In genomic region chr7:116963234-116963633, GRCh38 we compare ENCODE assay signal across 19 cellular contexts. TPM values are rescaled to one million over a fixed set of nuclear protein-coding genes. Genes with fewer than 3 reads are reported as not detected.
DNase-seq lines count a peak whose midpoint lies in the region; ATAC-seq and TF ChIP-seq lines count a peak whose summit lies in the region.
"Had no signal": no experiment of that assay in that cellular context is flagged by ENCODE, and none has a peak within 500 bp of the region (broad histone marks: within the 10 kb centered on the region; RNA-seq: fewer than 3 reads in every experiment).

No MANE protein-coding gene starts in this region.

- H3K4me3 ChIP-seq in left ventricle myocardium inferior (no peak overlapping the region), NB4 (ENCODE audit: low read depth, low read length) (no peak overlapping the region)
- H3K4me3 ChIP-seq: SJSA1 had no signal

- no peak for DNase-seq in left ventricle myocardium inferior
- DNase-seq in left cardiac atrium = no peak
- DNase-seq in NB4 (ENCODE audit: low read depth) = peak; percentile 28
- DNase-seq in activated naive CD4-positive, alpha-beta T cell treated with anti-CD3 and anti-CD28 coated beads for 36 hours = no peak
- DNase-seq: DMS 273 treated with DMSO at 0.1 percent for 48 hours, GDM1, GOT3, IMR-90, Kasumi-1, MM.1S, NCI-H146, NCI-H2081, NCI-H510A had no signal

- no peaks in the 10 kb centered on the region for H3K9me3 ChIP-seq in left ventricle myocardium inferior (replicated peaks)
- H3K9me3 ChIP-seq: SJSA1 had no signal

- TF ChIP-seq POLR2A in NB4 (IDR thresholded peaks at IDR 0.05; ENCODE audit: extremely low read depth, insufficient read length) = no peak

- CTCF ChIA-PET in activated naive CD4-positive, alpha-beta T cell treated with anti-CD3 and anti-CD28 coated beads for 36 hours (lab: Charles Lee) = no interaction called here

- no peak overlapping the region for H3K4me3 Mint-ChIP-seq in activated naive CD4-positive, alpha-beta T cell treated with anti-CD3 and anti-CD28 coated beads for 36 hours
- H3K4me3 Mint-ChIP-seq: T-helper 2 cell treated with Interferon-gamma antibody and Interleukin-4, amounts not matched to agents 5 μg/mL and 100 μg/mL, for 36 hours had no signal

- no peak for ATAC-seq in left cardiac atrium
- ATAC-seq in GM21786 (IDR thresholded peaks at IDR 0.05; ENCODE audit: unreplicated experiment) = peak; percentile 41
- no peak for ATAC-seq in GM18873 (IDR thresholded peaks at IDR 0.05; ENCODE audit: low FRiP score, unreplicated experiment)
- no peak for ATAC-seq in HG02763 (IDR thresholded peaks at IDR 0.05; ENCODE audit: unreplicated experiment)

- no peak overlapping the region for H3K27ac Mint-ChIP-seq in activated naive CD4-positive, alpha-beta T cell treated with anti-CD3 and anti-CD28 coated beads for 36 hours
- H3K27ac Mint-ChIP-seq: T-helper 2 cell treated with Interferon-gamma antibody and Interleukin-4, amounts not matched to agents 5 μg/mL and 100 μg/mL, for 36 hours had no signal

- intact Hi-C loops in left ventricle myocardium inferior (cut with micrococcal nuclease) (no loop called here), left cardiac atrium (cut with DNase I) (no loop called here)
- intact Hi-C loops in activated naive CD4-positive, alpha-beta T cell treated with anti-CD3 and anti-CD28 coated beads for 36 hours (cut with micrococcal nuclease) = no loop called here

- H3K4me1 Mint-ChIP-seq in activated naive CD4-positive, alpha-beta T cell treated with anti-CD3 and anti-CD28 coated beads for 36 hours (ENCODE audit: low read depth) = no peaks in the 10 kb centered on the region

- peaks cover 53% of the 10 kb centered on the region for H3K4me1 ChIP-seq in left ventricle myocardium inferior
- H3K4me1 ChIP-seq: SJSA1 had no signal

- peak overlapping the region; percentile 27 for H3K27ac ChIP-seq in left ventricle myocardium inferior (replicated peaks)
- H3K27ac ChIP-seq: C4-2B, SJSA1 had no signal

- peaks cover 3% of the 10 kb centered on the region for H3K36me3 Mint-ChIP-seq in activated naive CD4-positive, alpha-beta T cell treated with anti-CD3 and anti-CD28 coated beads for 36 hours (ENCODE audit: low read depth)

- TF ChIP-seq CTCF in left ventricle myocardium inferior (IDR thresholded peaks at IDR 0.05; ENCODE audit: borderline replicate concordance) (no peak), NB4 (IDR thresholded peaks at IDR 0.05; ENCODE audit: low read depth, low read length) (no peak)

- H3K27me3 Mint-ChIP-seq in activated naive CD4-positive, alpha-beta T cell treated with anti-CD3 and anti-CD28 coated beads for 36 hours (ENCODE audit: low read depth) = peaks cover 2% of the 10 kb centered on the region

- H3K36me3 ChIP-seq in left ventricle myocardium inferior = no peaks in the 10 kb centered on the region
- H3K36me3 ChIP-seq: SJSA1 had no signal

- no peaks in the 10 kb centered on the region for H3K27me3 ChIP-seq in left ventricle myocardium inferior (ENCODE audit: low read depth)
- H3K27me3 ChIP-seq: SJSA1 had no signal

- H3K9me3 Mint-ChIP-seq in activated naive CD4-positive, alpha-beta T cell treated with anti-CD3 and anti-CD28 coated beads for 36 hours = peaks cover 4% of the 10 kb centered on the region
- H3K9me3 Mint-ChIP-seq: T-helper 2 cell treated with Interferon-gamma antibody and Interleukin-4, amounts not matched to agents 5 μg/mL and 100 μg/mL, for 36 hours had no signal

RNA-seq across cellular contexts. Expression of gene ST7, which starts 9.9 kb away (rescaled TPM):
- total RNA-seq in left ventricle myocardium inferior = 28.5 TPM
- 10 to 100 TPM; 27.5 to 33.1 TPM for total RNA-seq in left cardiac atrium
- total RNA-seq in activated naive CD4-positive, alpha-beta T cell treated with anti-CD3 and anti-CD28 coated beads for 36 hours = 1 to 10 TPM; 4.1 to 5.2 TPM
